In the genomic region with DNA sequence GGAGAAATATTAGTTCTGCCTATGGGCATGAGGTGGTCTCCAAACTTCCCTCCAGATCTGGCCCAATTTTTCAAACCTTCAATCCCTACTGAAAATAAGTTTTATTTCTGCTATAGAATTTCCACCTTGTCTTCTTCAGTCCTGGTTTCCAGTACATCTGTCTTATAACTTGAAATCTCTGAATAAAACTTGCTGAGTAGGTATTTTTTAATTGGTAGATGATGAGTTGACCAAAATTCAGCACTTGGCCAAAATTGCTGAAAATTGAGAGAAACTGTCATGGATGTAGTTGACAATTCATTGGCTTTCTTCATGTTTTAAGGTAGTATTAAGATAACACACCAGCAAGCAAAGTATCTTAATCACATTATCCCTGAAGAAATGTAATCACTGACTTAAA, we compare ENCODE assay signal across 27 cellular contexts.
"Had no signal": no experiment of that assay in that cellular context is flagged by ENCODE, and none has a peak within 500 bp of the region (broad histone marks: within the 10 kb centered on the region; RNA-seq: fewer than 3 reads in every experiment).

No MANE protein-coding gene starts in this region.

- H3K36me3 ChIP-seq: MG63, SJSA1 had no signal

- FAIRE-seq: RCC 7860 had no signal

- ATAC-seq: Panc1, Right ventricle myocardium inferior had no signal

- H3K27ac ChIP-seq: PC-9, RWPE1, SJSA1 had no signal

- H3K9me3 ChIP-seq: SJSA1, SK-N-SH had no signal

- H3K4me2 ChIP-seq: PC-9, SK-N-SH had no signal

- H3K27me3 ChIP-seq: MG63, SJSA1 had no signal

- H3K9ac ChIP-seq: SK-N-SH had no signal

- H2AFZ ChIP-seq: PC-9 had no signal

- H3K9me2 ChIP-seq: SK-N-SH had no signal

- H3K4me1 ChIP-seq: SJSA1 had no signal

- H3K4me3 ChIP-seq: MG63, PC-9, SJSA1 had no signal

- DNase-seq: NCI-H1048, NCI-H1436, NCI-H146, NCI-H1694, NCI-H187, NCI-H1930, NCI-H2029 treated with DMSO at 0.1 percent for 48 hours, NCI-H2081 treated with DMSO at 0.1 percent for 48 hours, NCI-H2107, NCI-H2171, NCI-H226, NCI-H446 treated with DMSO at 0.1 percent for 48 hours, NCI-H510A, NCI-H526, NCI-H774, PC-9, SHP77, SIG-M5, SK-N-SH, SW 1271, T-helper 1 cell had no signal
